14 cellular contexts compared by ENCODE assay signal in the genomic region with DNA sequence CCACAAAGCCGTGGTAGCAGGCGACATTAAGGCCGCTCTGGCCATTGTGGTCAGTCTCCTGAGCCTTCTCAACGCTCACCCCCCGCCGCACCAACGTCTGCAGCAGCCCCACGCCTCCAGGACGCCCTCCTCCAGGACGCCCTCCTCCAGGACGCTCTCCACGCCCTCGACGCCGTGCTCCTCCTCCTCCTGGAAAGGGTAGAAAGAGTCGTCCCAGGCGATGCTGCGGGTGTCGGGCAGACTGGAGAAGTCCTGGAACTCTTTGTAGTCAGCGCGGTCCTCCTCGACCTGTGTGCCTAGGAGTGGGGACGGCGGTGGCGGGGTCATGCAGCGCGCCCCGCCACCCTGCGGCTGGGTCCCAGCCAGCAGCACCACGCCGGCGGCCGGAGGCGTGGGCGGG. TPM values are rescaled to one million over a fixed set of nuclear protein-coding genes. Genes with fewer than 3 reads are reported as not detected.
"Had no signal": no experiment of that assay in that cellular context is flagged by ENCODE, and none has a peak within 500 bp of the region (broad histone marks: within the 10 kb centered on the region; RNA-seq: fewer than 3 reads in every experiment).

No MANE protein-coding gene starts in this region.

RNA-seq across cellular contexts. Expression of gene TRIM64B, which starts 13.1 kb away (rescaled TPM):
- total RNA-seq: activated B cell treated with CpG ODN at 0.5 μM for 24 hours; activated CD4-positive, alpha-beta memory T cell treated with anti-CD3 and anti-CD28 coated beads for 36 hours; activated CD4-positive, alpha-beta T cell treated with anti-CD3 and anti-CD28 coated beads, Interleukin-2, amount 10 ng/mL, durations not matched to agents 24 days and 14 days; activated CD8-positive, alpha-beta memory T cell treated with anti-CD3 and anti-CD28 coated beads for 36 hours; activated CD8-positive, alpha-beta T cell treated with anti-CD3 and anti-CD28 coated beads for 36 hours; activated naive CD8-positive, alpha-beta T cell treated with anti-CD3 and anti-CD28 coated beads, Interleukin-2, amount 10 ng/mL, durations not matched to agents 7 days and 5 days; activated T-cell treated with anti-CD3 and anti-CD28 coated beads, Interleukin-2, amount 50 U/mL, for 4 hours; activated T-cell treated with anti-CD3 and anti-CD28 coated beads, Interleukin-2, amount 50 U/mL, for 72 hours; activated T-helper 1 cell treated with anti-CD3 and anti-CD28 coated beads, Interleukin-12 subunit alpha, Interleukin-12 subunit beta, Interleukin-2, Interleukin-4 antibody, amounts not matched to agents 30 ng/mL and 10 ng/mL and 1 ng/mL, durations not matched to agents 14 hours and 24 hours and 36 hours; activated T-helper 17 cell treated with anti-CD3 and anti-CD28 coated beads, Interleukin-2, amount 50 U/mL, for 72 hours; body of pancreas; breast epithelium had no signal
- polyA plus RNA-seq: adipose tissue had no signal

RNA-seq across cellular contexts. Expression of gene TRIM49D1, which starts 56.8 kb away (rescaled TPM):
- total RNA-seq: activated B cell treated with CpG ODN at 0.5 μM for 24 hours; activated CD4-positive, alpha-beta memory T cell treated with anti-CD3 and anti-CD28 coated beads for 36 hours; activated CD4-positive, alpha-beta T cell treated with anti-CD3 and anti-CD28 coated beads, Interleukin-2, amount 10 ng/mL, durations not matched to agents 24 days and 14 days; activated CD8-positive, alpha-beta memory T cell treated with anti-CD3 and anti-CD28 coated beads for 36 hours; activated CD8-positive, alpha-beta T cell treated with anti-CD3 and anti-CD28 coated beads for 36 hours; activated naive CD8-positive, alpha-beta T cell treated with anti-CD3 and anti-CD28 coated beads, Interleukin-2, amount 10 ng/mL, durations not matched to agents 7 days and 5 days; activated T-cell treated with anti-CD3 and anti-CD28 coated beads, Interleukin-2, amount 50 U/mL, for 4 hours; activated T-cell treated with anti-CD3 and anti-CD28 coated beads, Interleukin-2, amount 50 U/mL, for 72 hours; activated T-helper 1 cell treated with anti-CD3 and anti-CD28 coated beads, Interleukin-12 subunit alpha, Interleukin-12 subunit beta, Interleukin-2, Interleukin-4 antibody, amounts not matched to agents 30 ng/mL and 10 ng/mL and 1 ng/mL, durations not matched to agents 14 hours and 24 hours and 36 hours; activated T-helper 17 cell treated with anti-CD3 and anti-CD28 coated beads, Interleukin-2, amount 50 U/mL, for 72 hours; body of pancreas; breast epithelium had no signal
- polyA plus RNA-seq: adipose tissue had no signal

RNA-seq across cellular contexts. Expression of gene TRIM49, which starts 56.8 kb away (rescaled TPM):
- total RNA-seq: activated B cell treated with CpG ODN at 0.5 μM for 24 hours; activated CD4-positive, alpha-beta memory T cell treated with anti-CD3 and anti-CD28 coated beads for 36 hours; activated CD4-positive, alpha-beta T cell treated with anti-CD3 and anti-CD28 coated beads, Interleukin-2, amount 10 ng/mL, durations not matched to agents 24 days and 14 days; activated CD8-positive, alpha-beta memory T cell treated with anti-CD3 and anti-CD28 coated beads for 36 hours; activated CD8-positive, alpha-beta T cell treated with anti-CD3 and anti-CD28 coated beads for 36 hours; activated naive CD8-positive, alpha-beta T cell treated with anti-CD3 and anti-CD28 coated beads, Interleukin-2, amount 10 ng/mL, durations not matched to agents 7 days and 5 days; activated T-cell treated with anti-CD3 and anti-CD28 coated beads, Interleukin-2, amount 50 U/mL, for 4 hours; activated T-cell treated with anti-CD3 and anti-CD28 coated beads, Interleukin-2, amount 50 U/mL, for 72 hours; activated T-helper 1 cell treated with anti-CD3 and anti-CD28 coated beads, Interleukin-12 subunit alpha, Interleukin-12 subunit beta, Interleukin-2, Interleukin-4 antibody, amounts not matched to agents 30 ng/mL and 10 ng/mL and 1 ng/mL, durations not matched to agents 14 hours and 24 hours and 36 hours; activated T-helper 17 cell treated with anti-CD3 and anti-CD28 coated beads, Interleukin-2, amount 50 U/mL, for 72 hours; body of pancreas; breast epithelium had no signal
- polyA plus RNA-seq: adipose tissue had no signal

RNA-seq across cellular contexts. Expression of gene TRIM49D2, which starts 58.6 kb away (rescaled TPM):
- total RNA-seq: activated B cell treated with CpG ODN at 0.5 μM for 24 hours; activated CD4-positive, alpha-beta memory T cell treated with anti-CD3 and anti-CD28 coated beads for 36 hours; activated CD4-positive, alpha-beta T cell treated with anti-CD3 and anti-CD28 coated beads, Interleukin-2, amount 10 ng/mL, durations not matched to agents 24 days and 14 days; activated CD8-positive, alpha-beta memory T cell treated with anti-CD3 and anti-CD28 coated beads for 36 hours; activated CD8-positive, alpha-beta T cell treated with anti-CD3 and anti-CD28 coated beads for 36 hours; activated naive CD8-positive, alpha-beta T cell treated with anti-CD3 and anti-CD28 coated beads, Interleukin-2, amount 10 ng/mL, durations not matched to agents 7 days and 5 days; activated T-cell treated with anti-CD3 and anti-CD28 coated beads, Interleukin-2, amount 50 U/mL, for 4 hours; activated T-cell treated with anti-CD3 and anti-CD28 coated beads, Interleukin-2, amount 50 U/mL, for 72 hours; activated T-helper 1 cell treated with anti-CD3 and anti-CD28 coated beads, Interleukin-12 subunit alpha, Interleukin-12 subunit beta, Interleukin-2, Interleukin-4 antibody, amounts not matched to agents 30 ng/mL and 10 ng/mL and 1 ng/mL, durations not matched to agents 14 hours and 24 hours and 36 hours; activated T-helper 17 cell treated with anti-CD3 and anti-CD28 coated beads, Interleukin-2, amount 50 U/mL, for 72 hours; astrocyte; body of pancreas; breast epithelium had no signal
- polyA plus RNA-seq: adipose tissue had no signal
